Comparison of ENCODE assay signal across 8 cellular contexts in genomic region chr15:64681424-64682024, GRCh38.
DNase-seq lines count a peak whose midpoint lies in the region; TF ChIP-seq lines count a peak whose summit lies in the region.

No MANE protein-coding gene starts in this region.

- in situ Hi-C loops in brain microvascular endothelial cell (cut with HindIII; ENCODE audit: low pct_ligation_motif_present, low sequenced_read_pairs): no loop called here

- H3K27me3 ChIP-seq in CD4-positive, alpha-beta memory T cell (ENCODE audit: insufficient read depth, low read length): no peaks in the 10 kb centered on the region
- no peaks in the 10 kb centered on the region for H3K27me3 ChIP-seq in H9 (ENCODE audit: insufficient read depth, low read length)
- H3K27me3 ChIP-seq in brain microvascular endothelial cell (replicated peaks): no peaks in the 10 kb centered on the region
- no peaks in the 10 kb centered on the region for H3K27me3 ChIP-seq in tibial nerve

- H3K27ac ChIP-seq in CD4-positive, alpha-beta memory T cell (ENCODE audit: low read depth, low read length): no peak overlapping the region
- H3K27ac ChIP-seq in H9 (ENCODE audit: insufficient read length, low read depth, low read length) (no peak overlapping the region), brain microvascular endothelial cell (no peak overlapping the region), tibial nerve (no peak overlapping the region)

- H4K91ac ChIP-seq in H9 (ENCODE audit: insufficient read length, low read depth, low read length): no peak overlapping the region

- H3K27me3 Mint-ChIP-seq in CD4-positive, alpha-beta memory T cell: no peaks in the 10 kb centered on the region
- H3K27me3 Mint-ChIP-seq in H9 (ENCODE audit: low read depth): peaks cover 6% of the 10 kb centered on the region; the same call in 1 of the 2 replicates

- H3K36me3 ChIP-seq in CD4-positive, alpha-beta memory T cell (ENCODE audit: insufficient read depth, low read length): peaks cover 54% of the 10 kb centered on the region
- H3K36me3 ChIP-seq in brain microvascular endothelial cell (replicated peaks): peaks cover 72% of the 10 kb centered on the region
- peaks cover 0 to 90% (median 24%) of the 10 kb centered on the region in 3 donors for H3K36me3 ChIP-seq in tibial nerve

- peaks cover 50 to 87% of the 10 kb centered on the region in 2 donors for H3K36me3 Mint-ChIP-seq in CD4-positive, alpha-beta memory T cell
- H3K36me3 Mint-ChIP-seq in H9 (ENCODE audit: insufficient read depth in 1 of 3, low read depth in 3 of 3): peaks cover 20 to 88% (median 61%) of the 10 kb centered on the region in 3 experiments; a peak in 6 of 7 replicates

- no peaks in the 10 kb centered on the region for H3K4me1 ChIP-seq in CD4-positive, alpha-beta memory T cell (ENCODE audit: insufficient read depth, low read length)
- H3K4me1 ChIP-seq in H9 (ENCODE audit: insufficient read depth, low read length): no peaks in the 10 kb centered on the region
- H3K4me1 ChIP-seq in tibial nerve: peaks cover 0 to 11% (median 0%) of the 10 kb centered on the region in 4 donors

- H3K23ac ChIP-seq in H9 (ENCODE audit: insufficient read length, low read depth, low read length): no peak overlapping the region

- no peaks in the 10 kb centered on the region for H3K23me2 ChIP-seq in H9 (ENCODE audit: insufficient read length, low read depth, low read length, poor library complexity, severe bottlenecking)

- H3K4me2 ChIP-seq in H9 (ENCODE audit: insufficient read depth, insufficient read length, low read length): no peak overlapping the region

- H2BK20ac ChIP-seq in H9 (ENCODE audit: low read depth, low read length, poor library complexity, severe bottlenecking): no peak overlapping the region

- no peak overlapping the region for H2BK5ac ChIP-seq in H9 (ENCODE audit: insufficient read length, low read length)

- no peak overlapping the region for H2AFZ ChIP-seq in H9 (ENCODE audit: low read length)

- no peaks in the 10 kb centered on the region for H3K79me2 ChIP-seq in H9 (ENCODE audit: insufficient read depth, low read length)

- no peaks in the 10 kb centered on the region for H3K79me1 ChIP-seq in H9 (ENCODE audit: insufficient read depth, low read depth, low read length, poor library complexity, severe bottlenecking)

- H4K5ac ChIP-seq in H9 (ENCODE audit: insufficient read length, low read depth, low read length): no peak overlapping the region

- POLR2A ChIA-PET in CD4-positive, alpha-beta memory T cell (lab: Charles Lee; ENCODE audit: partially characterized antibody): no interaction called here

- H2BK15ac ChIP-seq in H9 (ENCODE audit: low read depth, low read length): no peak overlapping the region

- no peak for TF ChIP-seq EP300 in tibial nerve (IDR thresholded peaks at IDR 0.05)

- no peak overlapping the region for H3K4me3 Mint-ChIP-seq in CD4-positive, alpha-beta memory T cell
- H3K4me3 Mint-ChIP-seq in H9: no peak overlapping the region

- peaks cover 0 to 7% (median 3%) of the 10 kb centered on the region in 4 donors for H3K4me1 Mint-ChIP-seq in CD4-positive, alpha-beta memory T cell
- peaks cover 10 to 19% of the 10 kb centered on the region in 2 experiments for H3K4me1 Mint-ChIP-seq in H9

- WGBS in H9 (ENCODE audit: extremely low coverage, insufficient read length, low lambda C conversion rate): no CpG with 5 or more reads among the region's 9 CpGs
- WGBS in tibial nerve, 2 donors: 57 to 59% methylated on average over 8 to 9 of the region's 9 CpGs

- no peak overlapping the region for H2AK5ac ChIP-seq in H9 (ENCODE audit: insufficient read length, low read length)

- no peaks in the 10 kb centered on the region for H4K20me1 ChIP-seq in H9 (ENCODE audit: control insufficient read depth, insufficient read depth, insufficient read length)

- no peak overlapping the region for H3K56ac ChIP-seq in H9 (ENCODE audit: insufficient read length, low read depth, low read length)

- CTCF ChIA-PET in CD4-positive, alpha-beta memory T cell (lab: Charles Lee; ENCODE audit: partially characterized antibody): interaction anchor here (0.6 to 25.2 kb wide), 8 partner anchors 9 to 294 kb away, joined by 3 to 509 read pairs (median 5); partner anchors contain the start of gene TRIP4

- H2BK120ac ChIP-seq in H9 (ENCODE audit: low read depth, low read length, poor library complexity, severe bottlenecking): no peak overlapping the region

- H3K9me3 Mint-ChIP-seq in CD4-positive, alpha-beta memory T cell: no peaks in the 10 kb centered on the region
- H3K9me3 Mint-ChIP-seq in H9: no peaks in the 10 kb centered on the region; a peak in 1 of 5 replicates

- no peak overlapping the region for H3K4me3 ChIP-seq in CD4-positive, alpha-beta memory T cell (ENCODE audit: low read length in 2 of 2)
- H3K4me3 ChIP-seq in brain microvascular endothelial cell (ENCODE audit: low read depth, low read length) (no peak overlapping the region), tibial nerve (no peak overlapping the region)

- H3K14ac ChIP-seq in H9 (ENCODE audit: insufficient read depth, low read length): no peak overlapping the region

- peak overlapping the region in 4 of 7 donors; percentile 22 to 68 (median 48) for H3K27ac Mint-ChIP-seq in CD4-positive, alpha-beta memory T cell
- H3K27ac Mint-ChIP-seq in H9: no peak overlapping the region

- no peak for TF ChIP-seq POLR2A in tibial nerve (IDR thresholded peaks at IDR 0.05)

- H3K4ac ChIP-seq in H9 (ENCODE audit: low read depth, low read length): no peak overlapping the region

- no peak overlapping the region for H4K8ac ChIP-seq in H9 (replicated peaks; ENCODE audit: insufficient read length, low read depth, low read length)

- H3K9me3 ChIP-seq in CD4-positive, alpha-beta memory T cell (ENCODE audit: control insufficient read depth in 1 of 2, low read length in 2 of 2): no peaks in the 10 kb centered on the region
- H3K9me3 ChIP-seq in H9 (ENCODE audit: control insufficient read depth, low read depth, low read length) (no peaks in the 10 kb centered on the region), tibial nerve (no peaks in the 10 kb centered on the region)

- H3T11ph ChIP-seq in H9 (ENCODE audit: low read length): no peak overlapping the region

- H3K9ac ChIP-seq in H9 (ENCODE audit: extremely low read depth, insufficient read length, low read length): no peak overlapping the region

- no peak overlapping the region for H3K18ac ChIP-seq in H9 (ENCODE audit: insufficient read length, low read depth, low read length)

- no peak for DNase-seq in CD4-positive, alpha-beta memory T cell
- DNase-seq in H9 (peak; percentile 78), NCI-H748 (lab: John Stamatoyannopoulos, UW; ENCODE audit: unreplicated experiment) (peak; percentile 79), brain microvascular endothelial cell (peak; percentile 57), islet precursor cell (peak; percentile 89), tibial nerve (ENCODE audit: low spot score in 2 of 2) (peak in 1 of 2 donors; percentile 26), dedifferentiated amniotic fluid mesenchymal stem cell (ENCODE audit: extremely low spot score) (no peak), GM19238 (ENCODE audit: insufficient read length, low spot score) (no peak)

- no peak overlapping the region for H2BK12ac ChIP-seq in H9 (ENCODE audit: insufficient read length, low read depth, low read length)

- intact Hi-C loops in CD4-positive, alpha-beta memory T cell (cut with micrococcal nuclease): loop anchor here (2.0 kb wide), 1 partner anchor 255 kb away; no protein-coding TSS in a partner anchor

- TF ChIP-seq CTCF in H9 (conservative IDR thresholded peaks at IDR 0.05) (peak; percentile 95), brain microvascular endothelial cell (IDR thresholded peaks at IDR 0.05; ENCODE audit: low read depth, low read length, missing control alignments) (peak; percentile 77), tibial nerve (IDR thresholded peaks at IDR 0.05) (peak; percentile 37 to 73 (median 49))

Comparison
In these comparisons a context has a peak if more than half of its experiments do, and no peak if none do; other contexts are left out.
1. DNase-seq: peak in H9 (single experiment), NCI-H748 (single experiment), brain microvascular endothelial cell (single experiment) and islet precursor cell (single experiment); none in CD4-positive, alpha-beta memory T cell (0 of 5), dedifferentiated amniotic fluid mesenchymal stem cell (single experiment) and GM19238 (single experiment).
2. H3K27ac Mint-ChIP-seq: peak in CD4-positive, alpha-beta memory T cell (4 of 7); none in H9 (0 of 3).
3. Peak in every context shown above with its lines, with median percentiles within 50 percentile points of each other: CTCF ChIP-seq.